8 cellular contexts compared by ENCODE assay signal in the genomic region with DNA sequence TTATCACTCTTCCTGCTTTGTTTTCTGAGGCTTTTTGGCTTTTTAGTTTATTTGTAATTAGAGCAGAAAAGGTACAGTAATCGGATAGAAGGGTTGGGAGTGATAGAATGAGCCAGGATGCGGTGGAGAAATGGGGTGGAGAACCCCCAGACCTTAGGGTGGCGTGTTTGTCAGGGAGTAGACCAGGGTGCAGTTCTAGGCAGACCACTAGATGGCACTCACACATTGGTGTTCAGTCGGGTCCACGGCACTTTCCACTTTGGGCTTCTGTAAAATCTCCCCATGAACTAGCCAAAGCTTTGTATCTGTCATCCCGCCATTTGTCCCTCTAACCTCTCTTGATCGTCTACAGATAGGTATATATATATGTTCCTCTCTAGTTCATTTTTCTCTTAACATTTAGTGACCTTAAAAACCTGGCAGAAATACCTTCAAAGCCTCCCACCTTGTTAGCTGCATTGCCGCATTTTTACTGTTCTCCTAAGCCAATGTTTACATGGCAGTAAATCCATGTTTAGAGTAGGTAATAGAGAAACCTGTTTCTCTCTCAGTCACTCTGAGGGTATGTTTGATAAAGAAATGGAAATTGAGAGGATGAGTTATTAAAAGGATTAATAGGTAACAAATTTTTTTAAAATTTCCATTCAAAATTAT. TPM values are rescaled to one million over a fixed set of nuclear protein-coding genes. Genes with fewer than 3 reads are reported as not detected.
DNase-seq lines count a peak whose midpoint lies in the region; ATAC-seq and TF ChIP-seq lines count a peak whose summit lies in the region.

No MANE protein-coding gene starts in this region.

- peak; percentile 92 for TF ChIP-seq CTCF in Caco-2 (IDR thresholded peaks at IDR 0.05; ENCODE audit: insufficient read depth in 1 of 2, low read depth in 1 of 2, low read length in 1 of 2, severe bottlenecking in 1 of 2, unreplicated experiment in 1 of 2)
- TF ChIP-seq CTCF in Peyer's patch (IDR thresholded peaks at IDR 0.05): peak; percentile 74 to 94 (median 88)
- TF ChIP-seq CTCF in fibroblast of mammary gland (conservative IDR thresholded peaks at IDR 0.05; ENCODE audit: control insufficient read depth, insufficient read depth, low read depth, low read length): peak; percentile 95
- peak; percentile 92 for TF ChIP-seq CTCF in nephron progenitor cell (IDR thresholded peaks at IDR 0.05)

- H3K9me3 Mint-ChIP-seq in Caco-2 (ENCODE audit: unreplicated experiment) (no peaks in the 10 kb centered on the region), nephron progenitor cell (no peaks in the 10 kb centered on the region)
- no peaks in the 10 kb centered on the region for H3K9me3 Mint-ChIP-seq in activated T-cell treated with anti-CD3 and anti-CD28 coated beads, Interleukin-2, amount 50 U/mL, for 72 hours
- H3K9me3 Mint-ChIP-seq in stimulated activated naive CD8-positive, alpha-beta T cell treated with anti-CD3 and anti-CD28 coated beads, Interleukin-15, amount 100 ng/mL, for 72 hours: no peaks in the 10 kb centered on the region

- H3K36me3 ChIP-seq in Caco-2 (ENCODE audit: control insufficient read depth, insufficient read depth, low read length) (no peaks in the 10 kb centered on the region), Peyer's patch (no peaks in the 10 kb centered on the region)

- no peak overlapping the region for H3K27ac Mint-ChIP-seq in Caco-2 (ENCODE audit: unreplicated experiment)
- H3K27ac Mint-ChIP-seq in activated T-cell treated with anti-CD3 and anti-CD28 coated beads, Interleukin-2, amount 50 U/mL, for 72 hours: peak overlapping the region; percentile 88
- no peak overlapping the region for H3K27ac Mint-ChIP-seq in nephron progenitor cell
- H3K27ac Mint-ChIP-seq in stimulated activated naive CD8-positive, alpha-beta T cell treated with anti-CD3 and anti-CD28 coated beads, Interleukin-15, amount 100 ng/mL, for 72 hours: peak overlapping the region in 1 of 2 donors; percentile 54

- no TSS peak for BruUV-seq in Caco-2 (replicated peaks; lab: Mats Ljungman, UMichigan)

- H3K4me1 Mint-ChIP-seq in Caco-2 (ENCODE audit: low read depth, unreplicated experiment): peaks cover 10% of the 10 kb centered on the region
- peaks cover 45% of the 10 kb centered on the region for H3K4me1 Mint-ChIP-seq in activated T-cell treated with anti-CD3 and anti-CD28 coated beads, Interleukin-2, amount 50 U/mL, for 72 hours (ENCODE audit: low read depth)
- peaks cover 55% of the 10 kb centered on the region for H3K4me1 Mint-ChIP-seq in nephron progenitor cell
- peaks cover 45% of the 10 kb centered on the region for H3K4me1 Mint-ChIP-seq in stimulated activated naive CD8-positive, alpha-beta T cell treated with anti-CD3 and anti-CD28 coated beads, Interleukin-15, amount 100 ng/mL, for 72 hours

- CTCF ChIA-PET in Caco-2 (lab: Charles Lee): interaction anchor here (0.5 to 1.6 kb wide), 7 partner anchors 45 to 1472 kb away, joined by 3 to 6 read pairs (median 3); a partner anchor contains a TSS

- intact Hi-C loops in Caco-2 (cut with micrococcal nuclease; ENCODE audit: unreplicated experiment): loop anchor here (1.0 to 10.0 kb wide), 10 partner anchors 86 to 1471 kb away; a partner anchor contains a TSS

- H3K27me3 ChIP-seq in Caco-2 (replicated peaks; ENCODE audit: control insufficient read depth, insufficient read depth, low read length) (no peaks in the 10 kb centered on the region), Peyer's patch (no peaks in the 10 kb centered on the region)

- peak overlapping the region in 3 of 4 donors; percentile 13 to 74 (median 43) for H3K27ac ChIP-seq in Peyer's patch

- TF ChIP-seq POLR2A in Peyer's patch (IDR thresholded peaks at IDR 0.05): no peak

- H3K4me3 ChIP-seq in Caco-2 (ENCODE audit: low read depth, low read length) (0 out of 2 replicates have a peak overlapping the region, but pooled peaks have one; percentile 12), Peyer's patch (peak overlapping the region in 2 of 4 donors; percentile 26 to 28), fibroblast of mammary gland (ENCODE audit: control insufficient read depth, low read depth, low read length) (no peak overlapping the region)

- H3K27me3 Mint-ChIP-seq in Caco-2 (ENCODE audit: insufficient read depth, unreplicated experiment) (no peaks in the 10 kb centered on the region), nephron progenitor cell (ENCODE audit: low read depth, poor library complexity) (peaks cover 2% of the 10 kb centered on the region)
- no peaks in the 10 kb centered on the region for H3K27me3 Mint-ChIP-seq in activated T-cell treated with anti-CD3 and anti-CD28 coated beads, Interleukin-2, amount 50 U/mL, for 72 hours (ENCODE audit: low read depth)
- H3K27me3 Mint-ChIP-seq in stimulated activated naive CD8-positive, alpha-beta T cell treated with anti-CD3 and anti-CD28 coated beads, Interleukin-15, amount 100 ng/mL, for 72 hours: no peaks in the 10 kb centered on the region

- ATAC-seq in GM21717 (IDR thresholded peaks at IDR 0.05; ENCODE audit: unreplicated experiment): peak; percentile 58
- peak; percentile 66 to 67 for ATAC-seq in activated T-cell treated with anti-CD3 and anti-CD28 coated beads, Interleukin-2, amount 50 U/mL, for 72 hours (replicated peaks in 1 of 2)
- peak; percentile 59 for ATAC-seq in stimulated activated naive CD8-positive, alpha-beta T cell treated with anti-CD3 and anti-CD28 coated beads, Interleukin-15, amount 100 ng/mL, for 72 hours

- DNase-seq in Caco-2 (peak; percentile 80 to 85), Kasumi-1 (lab: John Stamatoyannopoulos, UW) (peak; percentile 81 to 86), Peyer's patch (peak; percentile 76 to 93 (median 84)), fibroblast of mammary gland (ENCODE audit: low read depth) (peak; percentile 78), nephron progenitor cell (peak; percentile 88)
- DNase-seq in activated T-cell treated with anti-CD3 and anti-CD28 coated beads, Interleukin-2, amount 50 U/mL, for 72 hours: peak; percentile 83 to 85
- peak; percentile 76 to 79 for DNase-seq in stimulated activated naive CD8-positive, alpha-beta T cell treated with anti-CD3 and anti-CD28 coated beads, Interleukin-15, amount 100 ng/mL, for 72 hours

- no peaks in the 10 kb centered on the region for H3K36me3 Mint-ChIP-seq in Caco-2 (ENCODE audit: insufficient read depth, unreplicated experiment)
- H3K36me3 Mint-ChIP-seq in activated T-cell treated with anti-CD3 and anti-CD28 coated beads, Interleukin-2, amount 50 U/mL, for 72 hours (ENCODE audit: insufficient read depth in 2 of 2): no peaks in the 10 kb centered on the region
- H3K36me3 Mint-ChIP-seq in nephron progenitor cell (ENCODE audit: low read depth): no peaks in the 10 kb centered on the region

- POLR2A ChIA-PET in Caco-2 (lab: Charles Lee): no interaction called here

- H3K4me3 Mint-ChIP-seq in Caco-2 (ENCODE audit: unreplicated experiment) (peak overlapping the region; percentile 67), nephron progenitor cell (peak overlapping the region; percentile 56)
- H3K4me3 Mint-ChIP-seq in activated T-cell treated with anti-CD3 and anti-CD28 coated beads, Interleukin-2, amount 50 U/mL, for 72 hours: peak overlapping the region; percentile 79 to 81
- H3K4me3 Mint-ChIP-seq in stimulated activated naive CD8-positive, alpha-beta T cell treated with anti-CD3 and anti-CD28 coated beads, Interleukin-15, amount 100 ng/mL, for 72 hours: peak overlapping the region; percentile 74 to 81

- no peaks in the 10 kb centered on the region for H3K4me1 ChIP-seq in Caco-2
- H3K4me1 ChIP-seq in Peyer's patch: peaks cover 0 to 11% (median 4%) of the 10 kb centered on the region in 4 donors

- no peaks in the 10 kb centered on the region for H3K9me3 ChIP-seq in Caco-2
- no peaks in the 10 kb centered on the region for H3K9me3 ChIP-seq in Peyer's patch

RNA-seq across cellular contexts. Expression of a gene that starts 49.7 kb away (rescaled TPM):
- total RNA-seq in Caco-2 (2022): 2.1 and 2.6 TPM in 2 replicates
- total RNA-seq in Peyer's patch: 10 to 100 TPM; 19.8 to 29.9 (median 24.8) TPM
- total RNA-seq in activated T-cell treated with anti-CD3 and anti-CD28 coated beads, Interleukin-2, amount 50 U/mL, for 72 hours: 10 to 100 TPM; 12.7 to 16.6 TPM
